ENCODE assay signal across 1 cellular context in genomic region chr6:30344191-30344867, GRCh38.
TF ChIP-seq lines count a peak whose summit lies in the region.

No MANE protein-coding gene starts in this region.

TF ChIP-seq in HepG2, 621 proteins besides CTCF, POLR2A, EP300 and RAD21:
- TF ChIP-seq, protein P1, sequence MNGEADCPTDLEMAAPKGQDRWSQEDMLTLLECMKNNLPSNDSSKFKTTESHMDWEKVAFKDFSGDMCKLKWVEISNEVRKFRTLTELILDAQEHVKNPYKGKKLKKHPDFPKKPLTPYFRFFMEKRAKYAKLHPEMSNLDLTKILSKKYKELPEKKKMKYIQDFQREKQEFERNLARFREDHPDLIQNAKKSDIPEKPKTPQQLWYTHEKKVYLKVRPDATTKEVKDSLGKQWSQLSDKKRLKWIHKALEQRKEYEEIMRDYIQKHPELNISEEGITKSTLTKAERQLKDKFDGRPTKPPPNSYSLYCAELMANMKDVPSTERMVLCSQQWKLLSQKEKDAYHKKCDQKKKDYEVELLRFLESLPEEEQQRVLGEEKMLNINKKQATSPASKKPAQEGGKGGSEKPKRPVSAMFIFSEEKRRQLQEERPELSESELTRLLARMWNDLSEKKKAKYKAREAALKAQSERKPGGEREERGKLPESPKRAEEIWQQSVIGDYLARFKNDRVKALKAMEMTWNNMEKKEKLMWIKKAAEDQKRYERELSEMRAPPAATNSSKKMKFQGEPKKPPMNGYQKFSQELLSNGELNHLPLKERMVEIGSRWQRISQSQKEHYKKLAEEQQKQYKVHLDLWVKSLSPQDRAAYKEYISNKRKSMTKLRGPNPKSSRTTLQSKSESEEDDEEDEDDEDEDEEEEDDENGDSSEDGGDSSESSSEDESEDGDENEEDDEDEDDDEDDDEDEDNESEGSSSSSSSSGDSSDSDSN (CRISPR knock-in tag; IDR thresholded peaks at IDR 0.05) = no peak
- TF ChIP-seq CEBPG (CRISPR knock-in tag; IDR thresholded peaks at IDR 0.05) = no peak
- TF ChIP-seq HNRNPK (IDR thresholded peaks at IDR 0.05; ENCODE audit: low read depth, low read length, poor library complexity, severe bottlenecking) = peak; percentile 17
- no peak for TF ChIP-seq RBM39 (IDR thresholded peaks at IDR 0.05; ENCODE audit: low read depth, low read length, poor library complexity, severe bottlenecking)
- no peak for TF ChIP-seq HMG20A (CRISPR knock-in tag; IDR thresholded peaks at IDR 0.05; ENCODE audit: borderline replicate concordance)
- TF ChIP-seq ZNF670 (CRISPR knock-in tag; IDR thresholded peaks at IDR 0.05; ENCODE audit: borderline replicate concordance) = no peak
- no peak for TF ChIP-seq ZNF264 (CRISPR knock-in tag; IDR thresholded peaks at IDR 0.05)
- TF ChIP-seq SUZ12 (IDR thresholded peaks at IDR 0.05; ENCODE audit: low read depth, low read length) = no peak
- TF ChIP-seq ZNF446 (CRISPR knock-in tag; IDR thresholded peaks at IDR 0.05) = no peak
- TF ChIP-seq, protein P2, sequence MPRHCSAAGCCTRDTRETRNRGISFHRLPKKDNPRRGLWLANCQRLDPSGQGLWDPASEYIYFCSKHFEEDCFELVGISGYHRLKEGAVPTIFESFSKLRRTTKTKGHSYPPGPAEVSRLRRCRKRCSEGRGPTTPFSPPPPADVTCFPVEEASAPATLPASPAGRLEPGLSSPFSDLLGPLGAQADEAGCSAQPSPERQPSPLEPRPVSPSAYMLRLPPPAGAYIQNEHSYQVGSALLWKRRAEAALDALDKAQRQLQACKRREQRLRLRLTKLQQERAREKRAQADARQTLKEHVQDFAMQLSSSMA (CRISPR knock-in tag; IDR thresholded peaks at IDR 0.05) = no peak
- peak; percentile 40 for TF ChIP-seq PCBP2 (optimal IDR thresholded peaks at IDR 0.05; ENCODE audit: low read depth, low read length, poor library complexity, severe bottlenecking)
- peak; percentile 17; the same call in 1 of the 2 replicates for TF ChIP-seq CCDC6 (CRISPR knock-in tag; IDR thresholded peaks at IDR 0.05)
- TF ChIP-seq PRPF4 (IDR thresholded peaks at IDR 0.05; ENCODE audit: low read depth, low read length, poor library complexity, severe bottlenecking) = no peak
